ENCODE assay signal across 18 cellular contexts in genomic region chr7:46568420-46569116, GRCh38.
A peak's percentile ranks its signal among the peaks of the same experiment; 100 is the strongest.
DNase-seq lines count a peak whose midpoint lies in the region; TF ChIP-seq lines count a peak whose summit lies in the region.
"Had no signal": no experiment of that assay in that cellular context is flagged by ENCODE, and none has a peak within 500 bp of the region (broad histone marks: within the 10 kb centered on the region; RNA-seq: fewer than 3 reads in every experiment).

No MANE protein-coding gene starts in this region.

- TF ChIP-seq EP300 in esophagus muscularis mucosa (IDR thresholded peaks at IDR 0.05): no peak

- no peak overlapping the region for H2AK5ac ChIP-seq in mesendoderm (ENCODE audit: low read length)

- no CpG with 5 or more reads among the region's 11 CpGs for WGBS in mesendoderm (ENCODE audit: extremely low coverage, insufficient coverage, low lambda C conversion rate)
- 83% methylated on average over 11 of the region's 11 CpGs for WGBS in esophagus muscularis mucosa

- H3K27me3 ChIP-seq in left ventricle myocardium inferior (ENCODE audit: low read depth) (no peaks in the 10 kb centered on the region), mesendoderm (ENCODE audit: insufficient read depth, low read length, poor library complexity) (no peaks in the 10 kb centered on the region), esophagus muscularis mucosa (no peaks in the 10 kb centered on the region)

- no peaks in the 10 kb centered on the region for H3K79me1 ChIP-seq in mesendoderm (ENCODE audit: low read length)

- H3K27ac ChIP-seq in left ventricle myocardium inferior (replicated peaks): peak overlapping the region; percentile 64
- no peak overlapping the region for H3K27ac ChIP-seq in mesendoderm (ENCODE audit: low read depth, low read length)
- no peak overlapping the region for H3K27ac ChIP-seq in esophagus muscularis mucosa (replicated peaks in 1 of 4)

- no peak overlapping the region for H3K18ac ChIP-seq in mesendoderm (ENCODE audit: low read length)

- no peak overlapping the region for H2BK5ac ChIP-seq in mesendoderm (ENCODE audit: low read length)

- BruUV-seq in Calu3 (replicated peaks; lab: Mats Ljungman, UMichigan): no TSS peak

- peak overlapping the region; percentile 56 for H3K4me3 Mint-ChIP-seq in Calu3 (ENCODE audit: low read depth, unreplicated experiment)
- H3K4me3 Mint-ChIP-seq: activated naive CD4-positive, alpha-beta T cell treated with anti-CD3 and anti-CD28 coated beads for 36 hours; brain; stimulated activated naive CD8-positive, alpha-beta T cell treated with anti-CD3 and anti-CD28 coated beads, Interleukin-15, Interleukin-2, amounts not matched to agents 100 ng/mL and 50 ng/mL, for 24 hours had no signal

- H3K9me3 Mint-ChIP-seq in Calu3 (ENCODE audit: low read depth, unreplicated experiment): peaks cover 3% of the 10 kb centered on the region

- H4K8ac ChIP-seq in mesendoderm (ENCODE audit: low read depth, low read length): no peak overlapping the region

- peaks cover 35% of the 10 kb centered on the region for H3K36me3 Mint-ChIP-seq in Calu3 (ENCODE audit: insufficient read depth, unreplicated experiment)
- H3K36me3 Mint-ChIP-seq: brain had no signal

- intact Hi-C loops in Calu3 (cut with micrococcal nuclease; ENCODE audit: unreplicated experiment): loop anchor here (1.0 to 10.0 kb wide), 9 partner anchors 81 to 646 kb away; no protein-coding TSS in a partner anchor
- intact Hi-C loops in left ventricle myocardium inferior (cut with micrococcal nuclease): no loop called here
- intact Hi-C loops in esophagus muscularis mucosa (cut with DNase I): no loop called here

- in situ Hi-C loops in GM13976 (cut with MboI; ENCODE audit: low sequenced_read_pairs, unreplicated experiment): no loop called here

- H3K4me2 ChIP-seq in mesendoderm (ENCODE audit: low read length): no peak overlapping the region

- H3K4me1 ChIP-seq in left ventricle myocardium inferior (peaks cover 13% of the 10 kb centered on the region), mesendoderm (ENCODE audit: control insufficient read depth, low read depth, low read length) (no peaks in the 10 kb centered on the region), esophagus muscularis mucosa (no peaks in the 10 kb centered on the region)

- H2BK120ac ChIP-seq in mesendoderm (ENCODE audit: low read depth, low read length): no peak overlapping the region

- H3K27ac Mint-ChIP-seq in Calu3 (ENCODE audit: unreplicated experiment): peak overlapping the region; percentile 75
- H3K27ac Mint-ChIP-seq: activated naive CD4-positive, alpha-beta T cell treated with anti-CD3 and anti-CD28 coated beads for 36 hours; stimulated activated naive CD8-positive, alpha-beta T cell treated with anti-CD3 and anti-CD28 coated beads, Interleukin-15, Interleukin-2, amounts not matched to agents 100 ng/mL and 50 ng/mL, for 24 hours had no signal

- no peak overlapping the region for H4K5ac ChIP-seq in mesendoderm (ENCODE audit: low read length)

- no peak overlapping the region for H3K23ac ChIP-seq in mesendoderm (ENCODE audit: low read length)

- H3K9me3 ChIP-seq in left ventricle myocardium inferior (replicated peaks) (no peaks in the 10 kb centered on the region), esophagus muscularis mucosa (no peaks in the 10 kb centered on the region)

- H3K56ac ChIP-seq in mesendoderm (ENCODE audit: low read length): no peak overlapping the region

- TF ChIP-seq POLR2A in esophagus muscularis mucosa (IDR thresholded peaks at IDR 0.05; ENCODE audit: low read depth): no peak

- H2BK15ac ChIP-seq in mesendoderm (replicated peaks; ENCODE audit: low read depth): no peak overlapping the region

- no peak overlapping the region for H3K4ac ChIP-seq in mesendoderm (ENCODE audit: low read depth, low read length)

- H3K4me3 ChIP-seq in left ventricle myocardium inferior (no peak overlapping the region), mesendoderm (ENCODE audit: low read length) (no peak overlapping the region), esophagus muscularis mucosa (no peak overlapping the region)

- CTCF ChIA-PET in Calu3 (lab: Charles Lee): interaction anchor here (0.6 to 2.5 kb wide), 12 partner anchors 10 to 1315 kb away, joined by 3 to 14 read pairs (median 4); no protein-coding TSS in a partner anchor

- H3K36me3 ChIP-seq in left ventricle myocardium inferior (no peaks in the 10 kb centered on the region), mesendoderm (ENCODE audit: control insufficient read depth, insufficient read depth, low read length) (no peaks in the 10 kb centered on the region), esophagus muscularis mucosa (no peaks in the 10 kb centered on the region)

- H3K79me2 ChIP-seq in mesendoderm (ENCODE audit: control insufficient read depth, insufficient read depth, low read length): no peaks in the 10 kb centered on the region

- H3K9ac ChIP-seq in mesendoderm (ENCODE audit: low read length): no peak overlapping the region

- H3K27me3 Mint-ChIP-seq in Calu3 (ENCODE audit: unreplicated experiment): no peaks in the 10 kb centered on the region
- H3K27me3 Mint-ChIP-seq: brain; stimulated activated naive CD8-positive, alpha-beta T cell treated with anti-CD3 and anti-CD28 coated beads, Interleukin-15, Interleukin-2, amounts not matched to agents 100 ng/mL and 50 ng/mL, for 24 hours had no signal

- DNase-seq in Calu3 (peak; percentile 69), SW480 (ENCODE audit: low spot score) (peak; percentile 83), left ventricle myocardium inferior (no peak), renal cortical epithelial cell (ENCODE audit: low read depth) (peak; percentile 34), GM13976 (ENCODE audit: low spot score) (no peak), mesendoderm (no peak), esophagus muscularis mucosa (ENCODE audit: extremely low spot score) (no peak), middle frontal gyrus (ENCODE audit: extremely low spot score, low spot score) (no peak)
- DNase-seq: activated CD8-positive, alpha-beta memory T cell treated with anti-CD3 and anti-CD28 coated beads, Interleukin-2, amount 50 U/mL, for 48 hours; activated naive CD4-positive, alpha-beta T cell treated with anti-CD3 and anti-CD28 coated beads for 36 hours; DMS79; effector CD8-positive, alpha-beta T cell; NCI-H146; NCI-H510A; nucleus accumbens; OCI-M1 had no signal

- TF ChIP-seq CTCF in Calu3 (IDR thresholded peaks at IDR 0.05; ENCODE audit: unreplicated experiment) (no peak), left ventricle myocardium inferior (IDR thresholded peaks at IDR 0.05; ENCODE audit: borderline replicate concordance) (no peak), GM13976 (IDR thresholded peaks at IDR 0.05; ENCODE audit: borderline replicate concordance, control extremely low read depth, extremely low read depth, insufficient read depth, missing control alignments) (no peak), esophagus muscularis mucosa (IDR thresholded peaks at IDR 0.05) (no peak)

- H3K4me1 Mint-ChIP-seq in Calu3 (ENCODE audit: low read depth, unreplicated experiment): peaks cover 89% of the 10 kb centered on the region
- H3K4me1 Mint-ChIP-seq: brain had no signal

Comparison
In these comparisons a context has a peak if more than half of its experiments do, and no peak if none do; other contexts are left out.
1. DNase-seq: peak in Calu3 (single experiment), SW480 (single experiment) and renal cortical epithelial cell (single experiment); none in left ventricle myocardium inferior (single experiment), GM13976 (single experiment), mesendoderm (single experiment), esophagus muscularis mucosa (single experiment) and middle frontal gyrus (single experiment).